ENCODE assay signal across 9 cellular contexts in genomic region chr20:63864545-63864977, GRCh38. TPM values are rescaled to one million over a fixed set of nuclear protein-coding genes. Genes with fewer than 3 reads are reported as not detected.
DNase-seq lines count a peak whose midpoint lies in the region; ATAC-seq and TF ChIP-seq lines count a peak whose summit lies in the region.
"Had no signal": no experiment of that assay in that cellular context is flagged by ENCODE, and none has a peak within 500 bp of the region (broad histone marks: within the 10 kb centered on the region; RNA-seq: fewer than 3 reads in every experiment).

No MANE protein-coding gene starts in this region.

- no peaks in the 10 kb centered on the region for H3K27me3 ChIP-seq in ascending aorta
- H3K27me3 ChIP-seq in lower lobe of right lung (ENCODE audit: low read depth), result no peaks in the 10 kb centered on the region
- H3K27me3 ChIP-seq in upper lobe of right lung, result no peaks in the 10 kb centered on the region

- in situ Hi-C loops in G401 (cut with HindIII; ENCODE audit: low sequenced_read_pairs), result no loop called here
- in situ Hi-C loops in KBM-7 (cut with MboI; ENCODE audit: low pct_unique_long_range_greater_than_20kb, low sequenced_read_pairs), result no loop called here

- peak in 1 of 3 experiments; percentile 10 for TF ChIP-seq CTCF in ascending aorta (IDR thresholded peaks at IDR 0.05)
- TF ChIP-seq CTCF in lower lobe of right lung (IDR thresholded peaks at IDR 0.05), result no peak
- no peak for TF ChIP-seq CTCF in upper lobe of right lung (IDR thresholded peaks at IDR 0.05)

- H3K4me3 ChIP-seq in ascending aorta (peak overlapping the region; percentile 77 to 92), lower lobe of right lung (peak overlapping the region; percentile 65), upper lobe of right lung (peak overlapping the region; percentile 82)

- peaks cover 22% of the 10 kb centered on the region for H3K36me3 Mint-ChIP-seq in activated naive CD4-positive, alpha-beta T cell treated with anti-CD3 and anti-CD28 coated beads, Interleukin-2, amount 10 ng/mL, durations not matched to agents 7 days and 5 days

- no peaks in the 10 kb centered on the region for H3K27me3 Mint-ChIP-seq in activated naive CD4-positive, alpha-beta T cell treated with anti-CD3 and anti-CD28 coated beads, Interleukin-2, amount 10 ng/mL, durations not matched to agents 7 days and 5 days

- ATAC-seq in lower lobe of right lung (no peak), upper lobe of right lung (no peak)

- CTCF ChIA-PET in activated naive CD4-positive, alpha-beta T cell treated with anti-CD3 and anti-CD28 coated beads, Interleukin-2, amount 10 ng/mL, durations not matched to agents 7 days and 5 days (lab: Charles Lee), result interaction anchor here (0.6 to 3.3 kb wide), 11 partner anchors 10 to 368 kb away, joined by 3 to 14 read pairs (median 4); partner anchors contain the start of genes ARFRP1, LIME1, PTK6 and ZGPAT

- H3K27ac Mint-ChIP-seq in activated naive CD4-positive, alpha-beta T cell treated with anti-CD3 and anti-CD28 coated beads, Interleukin-2, amount 10 ng/mL, durations not matched to agents 7 days and 5 days, result peak overlapping the region; percentile 94

- H3K36me3 ChIP-seq in ascending aorta (peaks cover 14 to 23% of the 10 kb centered on the region in 2 donors), lower lobe of right lung (peaks cover 32% of the 10 kb centered on the region), upper lobe of right lung (peaks cover 19% of the 10 kb centered on the region)

- peaks cover 27% of the 10 kb centered on the region for H3K4me1 Mint-ChIP-seq in activated naive CD4-positive, alpha-beta T cell treated with anti-CD3 and anti-CD28 coated beads, Interleukin-2, amount 10 ng/mL, durations not matched to agents 7 days and 5 days

- intact Hi-C loops in ascending aorta (cut with DNase I), result loop anchor here (1.0 to 10.0 kb wide), 5 partner anchors 29 to 1070 kb away; partner anchors contain the start of gene MRGBP
- intact Hi-C loops in lower lobe of right lung (cut with DNase I), result no loop called here
- intact Hi-C loops in upper lobe of right lung (cut with DNase I), result loop anchor here (5.0 kb wide), 1 partner anchor 82 kb away; no protein-coding TSS in a partner anchor

- H3K9me3 Mint-ChIP-seq in activated naive CD4-positive, alpha-beta T cell treated with anti-CD3 and anti-CD28 coated beads, Interleukin-2, amount 10 ng/mL, durations not matched to agents 7 days and 5 days, result no peaks in the 10 kb centered on the region

- H3K9me3 ChIP-seq in ascending aorta, result no peaks in the 10 kb centered on the region
- H3K9me3 ChIP-seq in lower lobe of right lung, result no peaks in the 10 kb centered on the region
- H3K9me3 ChIP-seq in upper lobe of right lung, result no peaks in the 10 kb centered on the region

- H3K4me1 ChIP-seq in ascending aorta, result peaks cover 0 to 22% of the 10 kb centered on the region in 2 donors
- H3K4me1 ChIP-seq in lower lobe of right lung, result peaks cover 32% of the 10 kb centered on the region
- H3K4me1 ChIP-seq in upper lobe of right lung, result peaks cover 24% of the 10 kb centered on the region

- H3K4me3 Mint-ChIP-seq in activated naive CD4-positive, alpha-beta T cell treated with anti-CD3 and anti-CD28 coated beads, Interleukin-2, amount 10 ng/mL, durations not matched to agents 7 days and 5 days, result peak overlapping the region; percentile 91

- DNase-seq in activated naive CD4-positive, alpha-beta T cell treated with anti-CD3 and anti-CD28 coated beads, Interleukin-2, amount 10 ng/mL, durations not matched to agents 7 days and 5 days, result no peak
- DNase-seq in activated naive CD4-positive, alpha-beta T cell treated with Interleukin-2 at 50 U/mL for 16 hours, result no peak
- no peak for DNase-seq in ascending aorta (ENCODE audit: low spot score in 2 of 2)
- DNase-seq in lower lobe of right lung, result no peak
- no peak for DNase-seq in upper lobe of right lung
- DNase-seq in G401 (ENCODE audit: low spot score), result no peak
- no peak for DNase-seq in KBM-7
- no peak for DNase-seq in NCI-H187 treated with DMSO at 0.1 percent for 48 hours (lab: John Stamatoyannopoulos, UW)

- H3K27ac ChIP-seq in ascending aorta (peak overlapping the region; percentile 77 to 98), lower lobe of right lung (peak overlapping the region; percentile 96), upper lobe of right lung (peak overlapping the region; percentile 94)

RNA-seq across cellular contexts. Expression of gene TPD52L2, which starts 0.5 kb away (rescaled TPM):
- 161 TPM for total RNA-seq in ascending aorta
- total RNA-seq in lower lobe of right lung, result 76.9 TPM
- 81.5 TPM for total RNA-seq in upper lobe of right lung
- 129 and 141 TPM in 2 replicates for total RNA-seq in G401 (2014; rRNA removed; shearing (Covaris generic))

RNA-seq across cellular contexts. Expression of gene ABHD16B, which starts 3.3 kb away (rescaled TPM):
- total RNA-seq in ascending aorta, result not detected
- total RNA-seq in lower lobe of right lung, result not detected
- not detected for total RNA-seq in upper lobe of right lung
- 0.74 TPM in 1 of 2 replicates, not detected in the other for total RNA-seq in G401 (2014; rRNA removed; shearing (Covaris generic))
- total RNA-seq: T-helper 1 cell treated with Interleukin-12 subunit alpha and Interleukin-12 subunit beta and Interleukin-4 antibody, amounts not matched to agents 30 ng/mL and 1 ng/mL, for 36 hours had no signal

RNA-seq across cellular contexts. Expression of gene DNAJC5, which starts 30.4 kb away (rescaled TPM):
- total RNA-seq in ascending aorta (42.9 TPM), lower lobe of right lung (54.5 TPM), upper lobe of right lung (49.8 TPM)
- total RNA-seq in G401 (2014; rRNA removed; shearing (Covaris generic)), result 38.6 and 43.6 TPM in 2 replicates

RNA-seq across cellular contexts. Expression of gene ZBTB46, which starts 33.5 kb away (rescaled TPM):
- total RNA-seq in ascending aorta, result 39.5 TPM
- total RNA-seq in lower lobe of right lung, result 9.9 TPM
- 19.7 TPM for total RNA-seq in upper lobe of right lung
- 39.7 and 42.5 TPM in 2 replicates for total RNA-seq in G401 (2014; rRNA removed; shearing (Covaris generic))
